ENCODE assay signal across 2 cellular contexts in the genomic region with DNA sequence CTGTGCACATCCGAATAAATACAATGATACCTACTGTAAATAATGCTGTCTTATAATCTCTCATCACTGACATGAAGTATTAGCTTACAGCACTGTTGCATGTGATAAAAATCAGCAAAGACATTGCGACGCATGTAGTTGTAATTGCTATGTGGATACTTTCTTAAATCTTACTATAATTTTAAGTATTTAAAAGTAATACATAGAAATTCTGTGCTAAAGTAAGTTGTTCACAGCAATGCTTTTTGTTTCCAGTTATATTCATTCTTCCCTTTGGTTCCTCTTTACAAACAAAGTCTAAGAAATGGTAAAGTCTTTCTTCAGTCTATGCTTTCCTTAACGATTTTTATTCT.
TF ChIP-seq lines count a peak whose summit lies in the region.

No MANE protein-coding gene starts in this region.

TF ChIP-seq in SK-N-SH, 30 proteins besides CTCF, POLR2A, EP300 and RAD21:
- TF ChIP-seq, protein P1, sequence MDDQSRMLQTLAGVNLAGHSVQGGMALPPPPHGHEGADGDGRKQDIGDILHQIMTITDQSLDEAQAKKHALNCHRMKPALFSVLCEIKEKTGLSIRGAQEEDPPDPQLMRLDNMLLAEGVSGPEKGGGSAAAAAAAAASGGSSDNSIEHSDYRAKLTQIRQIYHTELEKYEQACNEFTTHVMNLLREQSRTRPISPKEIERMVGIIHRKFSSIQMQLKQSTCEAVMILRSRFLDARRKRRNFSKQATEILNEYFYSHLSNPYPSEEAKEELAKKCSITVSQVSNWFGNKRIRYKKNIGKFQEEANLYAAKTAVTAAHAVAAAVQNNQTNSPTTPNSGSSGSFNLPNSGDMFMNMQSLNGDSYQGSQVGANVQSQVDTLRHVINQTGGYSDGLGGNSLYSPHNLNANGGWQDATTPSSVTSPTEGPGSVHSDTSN (IDR thresholded peaks at IDR 0.05): no peak
- TF ChIP-seq TEAD4 (IDR thresholded peaks at IDR 0.05; ENCODE audit: borderline replicate concordance, insufficient read depth): no peak
- TF ChIP-seq FOXJ3 (CRISPR knock-in tag; IDR thresholded peaks at IDR 0.05): no peak
- TF ChIP-seq, protein P2, sequence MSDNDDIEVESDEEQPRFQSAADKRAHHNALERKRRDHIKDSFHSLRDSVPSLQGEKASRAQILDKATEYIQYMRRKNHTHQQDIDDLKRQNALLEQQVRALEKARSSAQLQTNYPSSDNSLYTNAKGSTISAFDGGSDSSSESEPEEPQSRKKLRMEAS (IDR thresholded peaks at IDR 0.05; ENCODE audit: low read depth): no peak
- no peak for TF ChIP-seq MXI1 (IDR thresholded peaks at IDR 0.05; ENCODE audit: low read depth, low read length)
- no peak for TF ChIP-seq JUND (IDR thresholded peaks at IDR 0.05)
- TF ChIP-seq NRF1 (IDR thresholded peaks at IDR 0.05; ENCODE audit: low read depth, low read length): no peak
- no peak for TF ChIP-seq YY1 (IDR thresholded peaks at IDR 0.05; ENCODE audit: low read depth)
- no peak for TF ChIP-seq GABPA (IDR thresholded peaks at IDR 0.05; ENCODE audit: low read depth)
- no peak for TF ChIP-seq NFIC (IDR thresholded peaks at IDR 0.05; ENCODE audit: borderline replicate concordance)
- no peak for TF ChIP-seq GATA2 (CRISPR knock-in tag; IDR thresholded peaks at IDR 0.05)
TF ChIP-seq in SK-N-SH: peak in this region for 0.

TF ChIP-seq in SK-N-SH treated with all-trans-retinoic acid at 6 μM for 48 hours, 23 proteins besides CTCF, POLR2A, EP300 and RAD21 (continued from another document):
- TF ChIP-seq, protein P3, sequence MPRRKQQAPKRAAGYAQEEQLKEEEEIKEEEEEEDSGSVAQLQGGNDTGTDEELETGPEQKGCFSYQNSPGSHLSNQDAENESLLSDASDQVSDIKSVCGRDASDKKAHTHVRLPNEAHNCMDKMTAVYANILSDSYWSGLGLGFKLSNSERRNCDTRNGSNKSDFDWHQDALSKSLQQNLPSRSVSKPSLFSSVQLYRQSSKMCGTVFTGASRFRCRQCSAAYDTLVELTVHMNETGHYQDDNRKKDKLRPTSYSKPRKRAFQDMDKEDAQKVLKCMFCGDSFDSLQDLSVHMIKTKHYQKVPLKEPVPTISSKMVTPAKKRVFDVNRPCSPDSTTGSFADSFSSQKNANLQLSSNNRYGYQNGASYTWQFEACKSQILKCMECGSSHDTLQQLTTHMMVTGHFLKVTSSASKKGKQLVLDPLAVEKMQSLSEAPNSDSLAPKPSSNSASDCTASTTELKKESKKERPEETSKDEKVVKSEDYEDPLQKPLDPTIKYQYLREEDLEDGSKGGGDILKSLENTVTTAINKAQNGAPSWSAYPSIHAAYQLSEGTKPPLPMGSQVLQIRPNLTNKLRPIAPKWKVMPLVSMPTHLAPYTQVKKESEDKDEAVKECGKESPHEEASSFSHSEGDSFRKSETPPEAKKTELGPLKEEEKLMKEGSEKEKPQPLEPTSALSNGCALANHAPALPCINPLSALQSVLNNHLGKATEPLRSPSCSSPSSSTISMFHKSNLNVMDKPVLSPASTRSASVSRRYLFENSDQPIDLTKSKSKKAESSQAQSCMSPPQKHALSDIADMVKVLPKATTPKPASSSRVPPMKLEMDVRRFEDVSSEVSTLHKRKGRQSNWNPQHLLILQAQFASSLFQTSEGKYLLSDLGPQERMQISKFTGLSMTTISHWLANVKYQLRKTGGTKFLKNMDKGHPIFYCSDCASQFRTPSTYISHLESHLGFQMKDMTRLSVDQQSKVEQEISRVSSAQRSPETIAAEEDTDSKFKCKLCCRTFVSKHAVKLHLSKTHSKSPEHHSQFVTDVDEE (CRISPR knock-in tag; IDR thresholded peaks at IDR 0.05): no peak
- no peak for TF ChIP-seq ARNTL (CRISPR knock-in tag; IDR thresholded peaks at IDR 0.05; ENCODE audit: borderline replicate concordance, low read depth)
- no peak for TF ChIP-seq ZNF8 (CRISPR knock-in tag; IDR thresholded peaks at IDR 0.05)
- TF ChIP-seq CSDC2 (CRISPR knock-in tag; IDR thresholded peaks at IDR 0.05): no peak
- TF ChIP-seq ZNF70 (CRISPR knock-in tag; IDR thresholded peaks at IDR 0.05): no peak
- TF ChIP-seq, protein P4, sequence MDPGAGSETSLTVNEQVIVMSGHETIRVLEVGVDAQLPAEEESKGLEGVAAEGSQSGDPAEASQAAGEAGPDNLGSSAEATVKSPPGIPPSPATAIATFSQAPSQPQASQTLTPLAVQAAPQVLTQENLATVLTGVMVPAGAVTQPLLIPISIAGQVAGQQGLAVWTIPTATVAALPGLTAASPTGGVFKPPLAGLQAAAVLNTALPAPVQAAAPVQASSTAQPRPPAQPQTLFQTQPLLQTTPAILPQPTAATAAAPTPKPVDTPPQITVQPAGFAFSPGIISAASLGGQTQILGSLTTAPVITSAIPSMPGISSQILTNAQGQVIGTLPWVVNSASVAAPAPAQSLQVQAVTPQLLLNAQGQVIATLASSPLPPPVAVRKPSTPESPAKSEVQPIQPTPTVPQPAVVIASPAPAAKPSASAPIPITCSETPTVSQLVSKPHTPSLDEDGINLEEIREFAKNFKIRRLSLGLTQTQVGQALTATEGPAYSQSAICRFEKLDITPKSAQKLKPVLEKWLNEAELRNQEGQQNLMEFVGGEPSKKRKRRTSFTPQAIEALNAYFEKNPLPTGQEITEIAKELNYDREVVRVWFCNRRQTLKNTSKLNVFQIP (CRISPR knock-in tag; IDR thresholded peaks at IDR 0.05; ENCODE audit: borderline replicate concordance, low read depth): no peak
- TF ChIP-seq ZFP30 (CRISPR knock-in tag; IDR thresholded peaks at IDR 0.05): no peak
- no peak for TF ChIP-seq GLIS3 (CRISPR knock-in tag; IDR thresholded peaks at IDR 0.05)
- no peak for TF ChIP-seq ZC3H10 (CRISPR knock-in tag; IDR thresholded peaks at IDR 0.05)
- TF ChIP-seq RARB (CRISPR knock-in tag; IDR thresholded peaks at IDR 0.05): no peak
- TF ChIP-seq SNAI2 (CRISPR knock-in tag; IDR thresholded peaks at IDR 0.05): no peak
- TF ChIP-seq OSR1 (CRISPR knock-in tag; IDR thresholded peaks at IDR 0.05): no peak
- no peak for TF ChIP-seq ESRRG (CRISPR knock-in tag; IDR thresholded peaks at IDR 0.05)
- TF ChIP-seq, protein P5, sequence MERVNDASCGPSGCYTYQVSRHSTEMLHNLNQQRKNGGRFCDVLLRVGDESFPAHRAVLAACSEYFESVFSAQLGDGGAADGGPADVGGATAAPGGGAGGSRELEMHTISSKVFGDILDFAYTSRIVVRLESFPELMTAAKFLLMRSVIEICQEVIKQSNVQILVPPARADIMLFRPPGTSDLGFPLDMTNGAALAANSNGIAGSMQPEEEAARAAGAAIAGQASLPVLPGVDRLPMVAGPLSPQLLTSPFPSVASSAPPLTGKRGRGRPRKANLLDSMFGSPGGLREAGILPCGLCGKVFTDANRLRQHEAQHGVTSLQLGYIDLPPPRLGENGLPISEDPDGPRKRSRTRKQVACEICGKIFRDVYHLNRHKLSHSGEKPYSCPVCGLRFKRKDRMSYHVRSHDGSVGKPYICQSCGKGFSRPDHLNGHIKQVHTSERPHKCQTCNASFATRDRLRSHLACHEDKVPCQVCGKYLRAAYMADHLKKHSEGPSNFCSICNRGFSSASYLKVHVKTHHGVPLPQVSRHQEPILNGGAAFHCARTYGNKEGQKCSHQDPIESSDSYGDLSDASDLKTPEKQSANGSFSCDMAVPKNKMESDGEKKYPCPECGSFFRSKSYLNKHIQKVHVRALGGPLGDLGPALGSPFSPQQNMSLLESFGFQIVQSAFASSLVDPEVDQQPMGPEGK (CRISPR knock-in tag; IDR thresholded peaks at IDR 0.05; ENCODE audit: borderline replicate concordance): no peak
